Comparison of ENCODE assay signal across 29 cellular contexts in the genomic region with DNA sequence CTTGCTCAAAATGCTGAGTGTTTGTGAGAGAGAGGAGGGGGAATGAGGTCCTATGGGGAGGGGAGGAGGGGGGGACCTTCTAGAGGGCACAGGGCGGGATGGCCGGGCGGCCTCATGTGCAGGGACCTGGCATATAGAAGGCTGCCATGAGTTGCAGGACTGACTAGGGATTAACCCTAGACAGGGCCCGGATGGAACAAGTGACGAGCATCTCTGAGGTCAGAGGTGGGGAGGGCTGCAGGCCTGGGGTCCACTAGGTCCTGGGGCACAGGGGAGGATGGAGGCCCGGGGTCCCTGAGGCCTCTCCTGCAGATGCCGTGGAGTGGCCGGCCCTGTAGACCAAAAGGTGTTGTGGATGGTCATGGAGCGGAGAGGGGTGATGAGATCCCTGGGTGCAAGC.
"Had no signal": no experiment of that assay in that cellular context is flagged by ENCODE, and none has a peak within 500 bp of the region (broad histone marks: within the 10 kb centered on the region; RNA-seq: fewer than 3 reads in every experiment).

No MANE protein-coding gene starts in this region.

- ATAC-seq: activated CD8-positive, alpha-beta T cell treated with anti-CD3 and anti-CD28 coated beads for 36 hours; activated T-cell treated with anti-CD3 and anti-CD28 coated beads, Interleukin-2, amount 50 U/mL, for 72 hours; activated T-helper 17 cell treated with anti-CD3 and anti-CD28 coated beads, Interleukin-2, amount 50 U/mL, for 72 hours had no signal

- H3K4me1 ChIP-seq: ascending aorta had no signal

- H3K9me3 ChIP-seq: ascending aorta had no signal

- H3K4me1 Mint-ChIP-seq: activated CD4-positive, alpha-beta T cell treated with anti-CD3 and anti-CD28 coated beads, Interleukin-2, amount 10 ng/mL, durations not matched to agents 24 days and 14 days; activated naive CD4-positive, alpha-beta T cell treated with anti-CD3 and anti-CD28 coated beads, Interleukin-2, amount 50 U/mL, for 24 hours; activated naive CD8-positive, alpha-beta T cell treated with anti-CD3 and anti-CD28 coated beads, Interleukin-2, amount 10 ng/mL, durations not matched to agents 7 days and 5 days; activated T-helper 17 cell treated with anti-CD3 and anti-CD28 coated beads, Interleukin-2, amount 50 U/mL, for 72 hours had no signal

- H3K9me3 Mint-ChIP-seq: activated CD4-positive, alpha-beta T cell treated with anti-CD3 and anti-CD28 coated beads, Interleukin-2, amount 10 ng/mL, durations not matched to agents 24 days and 14 days; activated CD8-positive, alpha-beta T cell treated with anti-CD3 and anti-CD28 coated beads for 36 hours; activated naive CD4-positive, alpha-beta T cell treated with anti-CD3 and anti-CD28 coated beads, Interleukin-2, amount 50 U/mL, for 24 hours; activated naive CD8-positive, alpha-beta T cell treated with anti-CD3 and anti-CD28 coated beads, Interleukin-2, amount 10 ng/mL, durations not matched to agents 7 days and 5 days; activated T-cell treated with anti-CD3 and anti-CD28 coated beads, Interleukin-2, amount 50 U/mL, for 72 hours; activated T-helper 17 cell treated with anti-CD3 and anti-CD28 coated beads, Interleukin-2, amount 50 U/mL, for 72 hours had no signal

- H3K4me3 Mint-ChIP-seq: activated CD4-positive, alpha-beta T cell treated with anti-CD3 and anti-CD28 coated beads, Interleukin-2, amount 10 ng/mL, durations not matched to agents 24 days and 14 days; activated CD8-positive, alpha-beta T cell treated with anti-CD3 and anti-CD28 coated beads for 36 hours; activated naive CD4-positive, alpha-beta T cell treated with anti-CD3 and anti-CD28 coated beads, Interleukin-2, amount 50 U/mL, for 24 hours; activated naive CD8-positive, alpha-beta T cell treated with anti-CD3 and anti-CD28 coated beads, Interleukin-2, amount 10 ng/mL, durations not matched to agents 7 days and 5 days; activated T-cell treated with anti-CD3 and anti-CD28 coated beads, Interleukin-2, amount 50 U/mL, for 72 hours; activated T-helper 17 cell treated with anti-CD3 and anti-CD28 coated beads, Interleukin-2, amount 50 U/mL, for 72 hours had no signal

- H3K27me3 ChIP-seq: ascending aorta, cardiac muscle cell had no signal

- DNase-seq: activated CD4-positive, alpha-beta T cell treated with anti-CD3 and anti-CD28 coated beads, Interleukin-2, amount 10 ng/mL, durations not matched to agents 24 days and 14 days; activated CD4-positive, alpha-beta T cell treated with anti-CD3 and anti-CD28 coated beads, Interleukin-2, amount 50 U/mL, for 4 hours; activated CD8-positive, alpha-beta T cell treated with anti-CD3 and anti-CD28 coated beads for 36 hours; activated effector memory CD4-positive, alpha-beta T cell treated with anti-CD3 and anti-CD28 coated beads, Interleukin-2, amount 50 U/mL, for 16 hours; activated naive CD4-positive, alpha-beta T cell treated with Interleukin-2 at 50 U/mL for 16 hours; activated naive CD8-positive, alpha-beta T cell treated with anti-CD3 and anti-CD28 coated beads, Interleukin-2, amount 10 ng/mL, durations not matched to agents 7 days and 5 days; activated T-cell treated with anti-CD3 and anti-CD28 coated beads, Interleukin-2, amount 50 U/mL, for 1 hour; activated T-cell treated with anti-CD3 and anti-CD28 coated beads, Interleukin-2, amount 50 U/mL, for 72 hours; amygdala; MM.1S; MV-4-11; NCI-H1092; NCI-H1436 treated with DMSO at 0.1 percent for 48 hours; NCI-H1694 treated with DMSO at 0.1 percent for 48 hours; NCI-H2029; NCI-H510A; NCI-H526; NCI-H748 treated with DMSO at 0.1 percent for 48 hours; NK-92 treated with Interleukin-12 subunit alpha and Interleukin-12 subunit beta, amount 100 ng/mL, for 24 hours; PC-9; Right ventricle myocardium superior; T1000 had no signal

- H3K27ac Mint-ChIP-seq: activated CD4-positive, alpha-beta T cell treated with anti-CD3 and anti-CD28 coated beads, Interleukin-2, amount 10 ng/mL, durations not matched to agents 24 days and 14 days; activated CD8-positive, alpha-beta T cell treated with anti-CD3 and anti-CD28 coated beads for 36 hours; activated naive CD4-positive, alpha-beta T cell treated with anti-CD3 and anti-CD28 coated beads, Interleukin-2, amount 50 U/mL, for 24 hours; activated naive CD8-positive, alpha-beta T cell treated with anti-CD3 and anti-CD28 coated beads, Interleukin-2, amount 10 ng/mL, durations not matched to agents 7 days and 5 days; activated T-cell treated with anti-CD3 and anti-CD28 coated beads, Interleukin-2, amount 50 U/mL, for 72 hours; activated T-helper 17 cell treated with anti-CD3 and anti-CD28 coated beads, Interleukin-2, amount 50 U/mL, for 72 hours had no signal

- H3K4me3 ChIP-seq: ascending aorta, cardiac muscle cell, PC-9, SK-N-MC had no signal

- H3K36me3 ChIP-seq: ascending aorta, cardiac muscle cell had no signal

- H3K27ac ChIP-seq: ascending aorta, cardiac muscle cell, KMS-11, PC-9, RWPE1, SK-N-MC had no signal

- H3K36me3 Mint-ChIP-seq: activated naive CD4-positive, alpha-beta T cell treated with anti-CD3 and anti-CD28 coated beads, Interleukin-2, amount 50 U/mL, for 24 hours; activated naive CD8-positive, alpha-beta T cell treated with anti-CD3 and anti-CD28 coated beads, Interleukin-2, amount 10 ng/mL, durations not matched to agents 7 days and 5 days had no signal
